ENCODE assay signal across 33 cellular contexts in the genomic region with DNA sequence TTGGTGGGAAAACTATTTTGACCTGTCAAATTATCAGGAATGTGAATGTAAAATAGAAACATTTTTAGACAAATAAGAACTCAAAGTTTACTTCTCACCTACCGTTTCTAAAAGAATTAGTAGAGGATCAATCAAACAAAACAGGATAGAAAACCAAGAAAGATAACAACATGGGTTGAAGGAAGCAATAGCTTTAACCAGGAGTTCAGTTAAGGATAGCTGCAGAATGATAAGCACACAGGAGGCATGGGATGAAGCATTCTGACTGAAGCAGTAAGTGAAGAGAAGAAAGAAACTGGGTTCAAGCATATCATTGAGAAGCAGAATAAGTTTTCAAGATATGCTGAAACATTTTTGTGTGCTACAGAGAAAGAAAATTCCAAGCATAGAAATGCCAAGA.
"Had no signal": no experiment of that assay in that cellular context is flagged by ENCODE, and none has a peak within 500 bp of the region (broad histone marks: within the 10 kb centered on the region; RNA-seq: fewer than 3 reads in every experiment).

No MANE protein-coding gene starts in this region.

- H3K27ac ChIP-seq: adrenal gland, cardiac muscle cell, VCaP had no signal

- DNase-seq: activated B cell treated with CpG ODN at 0.5 μM for 24 hours; activated CD4-positive, alpha-beta memory T cell treated with anti-CD3 and anti-CD28 coated beads for 36 hours; activated CD4-positive, alpha-beta T cell treated with anti-CD3 and anti-CD28 coated beads for 4 hours; activated CD4-positive, alpha-beta T cell treated with anti-CD3 and anti-CD28 coated beads, Interleukin-2, amount 10 ng/mL, durations not matched to agents 24 days and 14 days; activated CD4-positive, alpha-beta T cell treated with anti-CD3 and anti-CD28 coated beads, Interleukin-2, amount 50 U/mL, for 1 hour; activated CD4-positive, alpha-beta T cell treated with anti-CD3 and anti-CD28 coated beads, Interleukin-2, amount 50 U/mL, for 4 hours; activated CD4-positive, CD25-positive, alpha-beta regulatory T cell treated with anti-CD3 and anti-CD28 coated beads, Interleukin-2, amount 50 U/mL, for 72 hours; activated CD8-positive, alpha-beta memory T cell treated with anti-CD3 and anti-CD28 coated beads, Interleukin-2, amount 50 U/mL, for 4 hours; activated CD8-positive, alpha-beta T cell treated with anti-CD3 and anti-CD28 coated beads for 36 hours; activated effector memory CD4-positive, alpha-beta T cell treated with anti-CD3 and anti-CD28 coated beads, Interleukin-2, amount 50 U/mL, for 16 hours; activated gamma-delta T cell treated with Interleukin-2 at 50 U/mL for 16 hours; activated naive CD4-positive, alpha-beta T cell; activated naive CD4-positive, alpha-beta T cell treated with anti-CD3 and anti-CD28 coated beads for 36 hours; activated naive CD4-positive, alpha-beta T cell treated with anti-CD3 and anti-CD28 coated beads, Interleukin-2, amount 50 U/mL, for 16 hours; activated naive CD8-positive, alpha-beta T cell treated with anti-CD3 and anti-CD28 coated beads for 36 hours; activated T-cell treated with anti-CD3 and anti-CD28 coated beads for 4 hours; activated T-cell treated with anti-CD3 and anti-CD28 coated beads, Interleukin-2, amount 50 U/mL, for 1 hour; activated T-cell treated with anti-CD3 and anti-CD28 coated beads, Interleukin-2, amount 50 U/mL, for 4 hours; activated T-cell treated with anti-CD3 and anti-CD28 coated beads, Interleukin-2, amount 50 U/mL, for 72 hours; adrenal gland; amniotic stem cell; aorta; caudate nucleus; cerebellar nuclear complex; T-helper 1 cell; T-helper 2 cell; T-helper 9 cell had no signal

- H3K36me3 ChIP-seq: adrenal gland had no signal

- H3K4me1 ChIP-seq: adrenal gland had no signal

- H3K9me3 ChIP-seq: adrenal gland had no signal

- FAIRE-seq: bronchial epithelial cell, TTC549 had no signal

- H3K27me3 ChIP-seq: adrenal gland, cardiac muscle cell had no signal

- ATAC-seq: activated CD8-positive, alpha-beta T cell treated with anti-CD3 and anti-CD28 coated beads for 36 hours; activated naive CD4-positive, alpha-beta T cell treated with anti-CD3 and anti-CD28 coated beads, Interleukin-2, amount 50 U/mL, for 72 hours; activated T-cell treated with anti-CD3 and anti-CD28 coated beads, Interleukin-2, amount 50 U/mL, for 4 hours; activated T-cell treated with anti-CD3 and anti-CD28 coated beads, Interleukin-2, amount 50 U/mL, for 72 hours; activated T-helper 17 cell treated with anti-CD3 and anti-CD28 coated beads, Interleukin-2, amount 50 U/mL, for 72 hours had no signal

- H3K4me3 ChIP-seq: adrenal gland, cardiac muscle cell had no signal
